ENCODE assay signal across 30 cellular contexts in genomic region chr3:197165890-197166289, GRCh38.
"Had no signal": no experiment of that assay in that cellular context is flagged by ENCODE, and none has a peak within 500 bp of the region (broad histone marks: within the 10 kb centered on the region; RNA-seq: fewer than 3 reads in every experiment).

No MANE protein-coding gene starts in this region.

- H3K9me3 Mint-ChIP-seq: activated B cell treated with CpG ODN at 0.5 μM for 24 hours; activated CD4-positive, alpha-beta memory T cell treated with anti-CD3 and anti-CD28 coated beads for 36 hours; activated CD4-positive, alpha-beta T cell treated with anti-CD3 and anti-CD28 coated beads, Interleukin-2, amount 10 ng/mL, durations not matched to agents 7 days and 5 days; activated naive CD4-positive, alpha-beta T cell treated with anti-CD3 and anti-CD28 coated beads for 36 hours; activated T-helper 17 cell treated with anti-CD3 and anti-CD28 coated beads, Interleukin-2, amount 50 U/mL, for 72 hours; T-cell had no signal

- H3K4me3 Mint-ChIP-seq: activated B cell treated with CpG ODN at 0.5 μM for 24 hours; activated CD4-positive, alpha-beta memory T cell treated with anti-CD3 and anti-CD28 coated beads for 36 hours; activated CD4-positive, alpha-beta T cell treated with anti-CD3 and anti-CD28 coated beads, Interleukin-2, amount 10 ng/mL, durations not matched to agents 7 days and 5 days; activated naive CD4-positive, alpha-beta T cell treated with anti-CD3 and anti-CD28 coated beads for 36 hours; activated naive CD8-positive, alpha-beta T cell; activated T-helper 17 cell treated with anti-CD3 and anti-CD28 coated beads, Interleukin-2, amount 50 U/mL, for 72 hours; brain; T-cell had no signal

- H3K27me3 Mint-ChIP-seq: activated B cell treated with CpG ODN at 0.5 μM for 24 hours; activated CD4-positive, alpha-beta memory T cell treated with anti-CD3 and anti-CD28 coated beads for 36 hours; activated CD4-positive, alpha-beta T cell treated with anti-CD3 and anti-CD28 coated beads, Interleukin-2, amount 10 ng/mL, durations not matched to agents 7 days and 5 days; activated naive CD8-positive, alpha-beta T cell; activated T-helper 17 cell treated with anti-CD3 and anti-CD28 coated beads, Interleukin-2, amount 50 U/mL, for 72 hours; brain; T-cell had no signal

- ATAC-seq: activated T-helper 17 cell treated with anti-CD3 and anti-CD28 coated beads, Interleukin-2, amount 50 U/mL, for 72 hours; Panc1; T-cell had no signal

- DNase-seq: activated B cell treated with CpG ODN at 0.5 μM for 24 hours; activated CD4-positive, alpha-beta memory T cell treated with anti-CD3 and anti-CD28 coated beads for 36 hours; activated CD4-positive, alpha-beta T cell treated with anti-CD3 and anti-CD28 coated beads for 1 hour; activated CD4-positive, alpha-beta T cell treated with anti-CD3 and anti-CD28 coated beads, Interleukin-2, amount 10 ng/mL, durations not matched to agents 7 days and 5 days; activated gamma-delta T cell; activated naive CD4-positive, alpha-beta T cell treated with anti-CD3 and anti-CD28 coated beads for 36 hours; activated T-cell treated with anti-CD3 and anti-CD28 coated beads for 4 hours; activated T-cell treated with anti-CD3 and anti-CD28 coated beads, Interleukin-2, amount 50 U/mL, for 48 hours; cerebellar nuclear complex; NCI-H1048; NCI-H146; NCI-H1930; NCI-H2107; NCI-H2171 treated with DMSO at 0.1 percent for 48 hours; NCI-H226; NCI-H510A; NCI-H526 treated with DMSO at 0.1 percent for 48 hours; NCI-H82; NK-92 treated with Interleukin-12 subunit alpha and Interleukin-12 subunit beta, amount 100 ng/mL, for 24 hours; OCI-M1; Right ventricle myocardium superior; RPMI8226; SJCRH30; T-cell; T-helper 2 cell; T1000 had no signal

- H3K27ac Mint-ChIP-seq: activated B cell treated with CpG ODN at 0.5 μM for 24 hours; activated CD4-positive, alpha-beta memory T cell treated with anti-CD3 and anti-CD28 coated beads for 36 hours; activated CD4-positive, alpha-beta T cell treated with anti-CD3 and anti-CD28 coated beads, Interleukin-2, amount 10 ng/mL, durations not matched to agents 7 days and 5 days; activated naive CD4-positive, alpha-beta T cell treated with anti-CD3 and anti-CD28 coated beads for 36 hours; activated naive CD8-positive, alpha-beta T cell; activated T-helper 17 cell treated with anti-CD3 and anti-CD28 coated beads, Interleukin-2, amount 50 U/mL, for 72 hours; T-cell had no signal

- H3K4me1 Mint-ChIP-seq: activated B cell treated with CpG ODN at 0.5 μM for 24 hours had no signal
